In genomic region chr22:19146215-19146968, GRCh38 we compare ENCODE assay signal across 22 cellular contexts. TPM values are rescaled to one million over a fixed set of nuclear protein-coding genes. Genes with fewer than 3 reads are reported as not detected.
A peak's percentile ranks its signal among the peaks of the same experiment; 100 is the strongest.
DNase-seq lines count a peak whose midpoint lies in the region; TF ChIP-seq lines count a peak whose summit lies in the region.
"Had no signal": no experiment of that assay in that cellular context is flagged by ENCODE, and none has a peak within 500 bp of the region (broad histone marks: within the 10 kb centered on the region; RNA-seq: fewer than 3 reads in every experiment).

No MANE protein-coding gene starts in this region.

- H3K36me3 ChIP-seq in neural progenitor cell: no peaks in the 10 kb centered on the region

- no peak overlapping the region for H3K4me2 ChIP-seq in neural progenitor cell
- H3K4me2 ChIP-seq: A549 had no signal

- H3K9me3 Mint-ChIP-seq in neural progenitor cell: peaks cover 7% of the 10 kb centered on the region
- H3K9me3 Mint-ChIP-seq in activated T-helper 1 cell treated with anti-CD3 and anti-CD28 coated beads, Interleukin-12 subunit alpha, Interleukin-12 subunit beta, Interleukin-2, Interleukin-4 antibody, amounts not matched to agents 30 ng/mL and 10 ng/mL and 1 ng/mL, durations not matched to agents 14 hours and 24 hours and 36 hours: no peaks in the 10 kb centered on the region
- H3K9me3 Mint-ChIP-seq: activated CD4-positive, alpha-beta memory T cell treated with anti-CD3 and anti-CD28 coated beads for 36 hours; WTC11 had no signal

- no peak for TF ChIP-seq CTCF in neural progenitor cell (IDR thresholded peaks at IDR 0.05)

- peaks cover 17% of the 10 kb centered on the region for H3K4me1 Mint-ChIP-seq in neural progenitor cell
- peaks cover 18% of the 10 kb centered on the region for H3K4me1 Mint-ChIP-seq in activated T-helper 1 cell treated with anti-CD3 and anti-CD28 coated beads, Interleukin-12 subunit alpha, Interleukin-12 subunit beta, Interleukin-2, Interleukin-4 antibody, amounts not matched to agents 30 ng/mL and 10 ng/mL and 1 ng/mL, durations not matched to agents 14 hours and 24 hours and 36 hours (ENCODE audit: low read depth)

- peaks cover 7% of the 10 kb centered on the region for H3F3A ChIP-seq in neural progenitor cell (ENCODE audit: low read depth)

- no peak overlapping the region for H3K9ac ChIP-seq in neural progenitor cell

- H3K36me3 Mint-ChIP-seq in neural progenitor cell: peaks cover 6% of the 10 kb centered on the region
- H3K36me3 Mint-ChIP-seq in activated T-helper 1 cell treated with anti-CD3 and anti-CD28 coated beads, Interleukin-12 subunit alpha, Interleukin-12 subunit beta, Interleukin-2, Interleukin-4 antibody, amounts not matched to agents 30 ng/mL and 10 ng/mL and 1 ng/mL, durations not matched to agents 14 hours and 24 hours and 36 hours (ENCODE audit: low read depth): peaks cover 11% of the 10 kb centered on the region

- no peak overlapping the region for H3K4me3 Mint-ChIP-seq in neural progenitor cell
- no peak overlapping the region for H3K4me3 Mint-ChIP-seq in activated T-helper 1 cell treated with anti-CD3 and anti-CD28 coated beads, Interleukin-12 subunit alpha, Interleukin-12 subunit beta, Interleukin-2, Interleukin-4 antibody, amounts not matched to agents 30 ng/mL and 10 ng/mL and 1 ng/mL, durations not matched to agents 14 hours and 24 hours and 36 hours
- H3K4me3 Mint-ChIP-seq: activated CD4-positive, alpha-beta memory T cell treated with anti-CD3 and anti-CD28 coated beads for 36 hours; WTC11 had no signal

- no peak overlapping the region for H3K4me3 ChIP-seq in neural progenitor cell
- H3K4me3 ChIP-seq: A549, MG63, sigmoid colon, SK-N-MC had no signal

- no peaks in the 10 kb centered on the region for H3K9me3 ChIP-seq in neural progenitor cell (ENCODE audit: low read depth)
- H3K9me3 ChIP-seq: A549, BE2C, MG63, sigmoid colon had no signal

- H2AFZ ChIP-seq in neural progenitor cell (replicated peaks): no peak overlapping the region

- peak overlapping the region; percentile 35 for H3K27ac Mint-ChIP-seq in neural progenitor cell
- no peak overlapping the region for H3K27ac Mint-ChIP-seq in activated T-helper 1 cell treated with anti-CD3 and anti-CD28 coated beads, Interleukin-12 subunit alpha, Interleukin-12 subunit beta, Interleukin-2, Interleukin-4 antibody, amounts not matched to agents 30 ng/mL and 10 ng/mL and 1 ng/mL, durations not matched to agents 14 hours and 24 hours and 36 hours
- H3K27ac Mint-ChIP-seq: activated CD4-positive, alpha-beta memory T cell treated with anti-CD3 and anti-CD28 coated beads for 36 hours; WTC11 had no signal

- H3K27me3 Mint-ChIP-seq in neural progenitor cell (ENCODE audit: insufficient read depth, low read depth): peaks cover 46% of the 10 kb centered on the region
- peaks cover 29% of the 10 kb centered on the region for H3K27me3 Mint-ChIP-seq in activated T-helper 1 cell treated with anti-CD3 and anti-CD28 coated beads, Interleukin-12 subunit alpha, Interleukin-12 subunit beta, Interleukin-2, Interleukin-4 antibody, amounts not matched to agents 30 ng/mL and 10 ng/mL and 1 ng/mL, durations not matched to agents 14 hours and 24 hours and 36 hours (ENCODE audit: insufficient read depth)

- peaks cover 12% of the 10 kb centered on the region for H3K79me2 ChIP-seq in neural progenitor cell (ENCODE audit: low read depth)

- peaks cover 15% of the 10 kb centered on the region for H4K20me1 ChIP-seq in neural progenitor cell (ENCODE audit: low read depth)

- intact Hi-C loops in activated T-helper 1 cell treated with anti-CD3 and anti-CD28 coated beads, Interleukin-12 subunit alpha, Interleukin-12 subunit beta, Interleukin-2, Interleukin-4 antibody, amounts not matched to agents 30 ng/mL and 10 ng/mL and 1 ng/mL, durations not matched to agents 14 hours and 24 hours and 36 hours (cut with micrococcal nuclease): no loop called here

- peaks cover 6% of the 10 kb centered on the region for H3K4me1 ChIP-seq in neural progenitor cell
- H3K4me1 ChIP-seq: BE2C had no signal

- DNase-seq in NCI-H82 (lab: John Stamatoyannopoulos, UW): peak; percentile 9
- DNase-seq in NCI-H82 treated with DMSO at 0.1 percent for 48 hours (lab: John Stamatoyannopoulos, UW; ENCODE audit: unreplicated experiment): no peak
- peak; percentile 49 for DNase-seq in NAMALWA (ENCODE audit: low spot score)
- no peak for DNase-seq in neural progenitor cell (ENCODE audit: low spot score)
- no peak for DNase-seq in activated T-helper 1 cell treated with anti-CD3 and anti-CD28 coated beads, Interleukin-12 subunit alpha, Interleukin-12 subunit beta, Interleukin-2, Interleukin-4 antibody, amounts not matched to agents 30 ng/mL and 10 ng/mL and 1 ng/mL, durations not matched to agents 14 hours and 24 hours and 36 hours (ENCODE audit: low spot score)
- no peak for DNase-seq in NCI-H2081 treated with DMSO at 0.1 percent for 48 hours (lab: John Stamatoyannopoulos, UW)
- DNase-seq: activated CD4-positive, alpha-beta memory T cell treated with anti-CD3 and anti-CD28 coated beads for 36 hours; activated naive CD4-positive, alpha-beta T cell; activated T-cell treated with anti-CD3 and anti-CD28 coated beads, Interleukin-2, amount 50 U/mL, for 1 hour; BE2C; COR-L47; cortex of kidney; head of caudate nucleus; MG63; naive thymus-derived CD8-positive, alpha-beta T cell; NCI-H1694 treated with DMSO at 0.1 percent for 48 hours; NCI-H226; sigmoid colon had no signal

- H3K27me3 ChIP-seq in neural progenitor cell: peaks cover 66% of the 10 kb centered on the region

- no peak overlapping the region for H3K27ac ChIP-seq in neural progenitor cell
- H3K27ac ChIP-seq: A549, sigmoid colon, SK-N-MC had no signal

RNA-seq across cellular contexts. Expression of gene ESS2, which starts 1.9 kb away (rescaled TPM):
- total RNA-seq in neural progenitor cell (ENCODE audit: low replicate concordance): 7.2 and 12.5 TPM in 2 replicates
- total RNA-seq in activated T-helper 1 cell treated with anti-CD3 and anti-CD28 coated beads, Interleukin-12 subunit alpha, Interleukin-12 subunit beta, Interleukin-2, Interleukin-4 antibody, amounts not matched to agents 30 ng/mL and 10 ng/mL and 1 ng/mL, durations not matched to agents 14 hours and 24 hours and 36 hours: 20.8 and 22.8 TPM in 2 replicates

RNA-seq across cellular contexts. Expression of gene GSC2, which starts 3.7 kb away (rescaled TPM):
- total RNA-seq in neural progenitor cell (ENCODE audit: low replicate concordance): not detected in 2 replicates
- 0.26 TPM in 1 of 2 replicates, not detected in the other for total RNA-seq in activated T-helper 1 cell treated with anti-CD3 and anti-CD28 coated beads, Interleukin-12 subunit alpha, Interleukin-12 subunit beta, Interleukin-2, Interleukin-4 antibody, amounts not matched to agents 30 ng/mL and 10 ng/mL and 1 ng/mL, durations not matched to agents 14 hours and 24 hours and 36 hours
- total RNA-seq: activated CD4-positive, alpha-beta memory T cell treated with anti-CD3 and anti-CD28 coated beads for 36 hours; naive thymus-derived CD8-positive, alpha-beta T cell; sigmoid colon; T-helper 2 cell treated with Interferon-gamma antibody and Interleukin-4, amounts not matched to agents 100 ng/mL and 5 ng/mL, for 36 hours had no signal

RNA-seq across cellular contexts. Expression of gene TSSK2, which starts 15.3 kb away (rescaled TPM):
- total RNA-seq in neural progenitor cell (ENCODE audit: low replicate concordance): not detected in 2 replicates
- total RNA-seq in activated T-helper 1 cell treated with anti-CD3 and anti-CD28 coated beads, Interleukin-12 subunit alpha, Interleukin-12 subunit beta, Interleukin-2, Interleukin-4 antibody, amounts not matched to agents 30 ng/mL and 10 ng/mL and 1 ng/mL, durations not matched to agents 14 hours and 24 hours and 36 hours: not detected in 2 replicates
- total RNA-seq: activated CD4-positive, alpha-beta memory T cell treated with anti-CD3 and anti-CD28 coated beads for 36 hours; naive thymus-derived CD8-positive, alpha-beta T cell; sigmoid colon; T-helper 2 cell treated with Interferon-gamma antibody and Interleukin-4, amounts not matched to agents 100 ng/mL and 5 ng/mL, for 36 hours; WTC11 had no signal

RNA-seq across cellular contexts. Expression of gene DGCR2, which starts 24.2 kb away (rescaled TPM):
- 20.6 and 50.9 TPM in 2 replicates for total RNA-seq in neural progenitor cell (ENCODE audit: low replicate concordance)
- total RNA-seq in activated T-helper 1 cell treated with anti-CD3 and anti-CD28 coated beads, Interleukin-12 subunit alpha, Interleukin-12 subunit beta, Interleukin-2, Interleukin-4 antibody, amounts not matched to agents 30 ng/mL and 10 ng/mL and 1 ng/mL, durations not matched to agents 14 hours and 24 hours and 36 hours: 23.2 and 24.1 TPM in 2 replicates

RNA-seq across cellular contexts. Expression of gene SLC25A1, which starts 32.1 kb away (rescaled TPM):
- total RNA-seq in neural progenitor cell (ENCODE audit: low replicate concordance): 28.6 and 97.0 TPM in 2 replicates
- total RNA-seq in activated T-helper 1 cell treated with anti-CD3 and anti-CD28 coated beads, Interleukin-12 subunit alpha, Interleukin-12 subunit beta, Interleukin-2, Interleukin-4 antibody, amounts not matched to agents 30 ng/mL and 10 ng/mL and 1 ng/mL, durations not matched to agents 14 hours and 24 hours and 36 hours: 31.7 and 34.0 TPM in 2 replicates

Comparison
In these comparisons a context has a peak if more than half of its experiments do, and no peak if none do; other contexts are left out.
1. DNase-seq: peak in NCI-H82 (single experiment) and NAMALWA (single experiment); none in NCI-H82 treated with DMSO at 0.1 percent for 48 hours (single experiment), neural progenitor cell (single experiment), activated T-helper 1 cell treated with anti-CD3 and anti-CD28 coated beads, Interleukin-12 subunit alpha, Interleukin-12 subunit beta, Interleukin-2, Interleukin-4 antibody, amounts not matched to agents 30 ng/mL and 10 ng/mL and 1 ng/mL, durations not matched to agents 14 hours and 24 hours and 36 hours (single experiment) and NCI-H2081 treated with DMSO at 0.1 percent for 48 hours (single experiment).